Comparison of ENCODE assay signal across 2 cellular contexts in genomic region chr3:46993292-46993691, GRCh38.
A peak's percentile ranks its signal among the peaks of the same experiment; 100 is the strongest.
TF ChIP-seq lines count a peak whose summit lies in the region.

No MANE protein-coding gene starts in this region.

TF ChIP-seq in HEK293, 187 proteins besides CTCF, POLR2A, EP300 and RAD21:
- TF ChIP-seq ZNF623 (tag by site-specific recombination; IDR thresholded peaks at IDR 0.05) (no peak), ZNF423 (tag by site-specific recombination; IDR thresholded peaks at IDR 0.05) (no peak), ZIC2 (tag by site-specific recombination; IDR thresholded peaks at IDR 0.05) (0 out of 2 replicates have a peak, but pooled peaks have one; percentile 25)
TF ChIP-seq in HEK293: peak in this region for 1.

TF ChIP-seq in K562, 482 proteins besides CTCF, POLR2A, EP300 and RAD21:
- TF ChIP-seq MED1 (CRISPR knock-in tag; IDR thresholded peaks at IDR 0.05; ENCODE audit: borderline replicate concordance), result no peak
- no peak for TF ChIP-seq ZNF274 (IDR thresholded peaks at IDR 0.05; ENCODE audit: borderline replicate concordance, low read depth, low read length)
- no peak for TF ChIP-seq LARP7 (IDR thresholded peaks at IDR 0.05)
- TF ChIP-seq BRCA1 (IDR thresholded peaks at IDR 0.05), result no peak
- no peak for TF ChIP-seq BRCA1 (CRISPR knock-in tag; IDR thresholded peaks at IDR 0.05)
- no peak for TF ChIP-seq ZNF79 (CRISPR knock-in tag; IDR thresholded peaks at IDR 0.05; ENCODE audit: low read depth)
- peak; percentile 3 for TF ChIP-seq MEIS2 (IDR thresholded peaks at IDR 0.05; ENCODE audit: partially characterized antibody)
- peak; percentile 66 for TF ChIP-seq PKNOX1 (IDR thresholded peaks at IDR 0.05)
- no peak for TF ChIP-seq SLC30A9 (CRISPR knock-in tag; IDR thresholded peaks at IDR 0.05)
- TF ChIP-seq CEBPB (tag; IDR thresholded peaks at IDR 0.05), result no peak
- no peak for TF ChIP-seq TRIM28 (IDR thresholded peaks at IDR 0.05)
- no peak for TF ChIP-seq ZNF121 (CRISPR knock-in tag; conservative IDR thresholded peaks at IDR 0.05)
- TF ChIP-seq E4F1 (CRISPR knock-in tag; IDR thresholded peaks at IDR 0.05; ENCODE audit: borderline replicate concordance), result no peak
- TF ChIP-seq HDAC2 (IDR thresholded peaks at IDR 0.05), result no peak
TF ChIP-seq in K562: peak in this region for 2.
